In the genomic region with DNA sequence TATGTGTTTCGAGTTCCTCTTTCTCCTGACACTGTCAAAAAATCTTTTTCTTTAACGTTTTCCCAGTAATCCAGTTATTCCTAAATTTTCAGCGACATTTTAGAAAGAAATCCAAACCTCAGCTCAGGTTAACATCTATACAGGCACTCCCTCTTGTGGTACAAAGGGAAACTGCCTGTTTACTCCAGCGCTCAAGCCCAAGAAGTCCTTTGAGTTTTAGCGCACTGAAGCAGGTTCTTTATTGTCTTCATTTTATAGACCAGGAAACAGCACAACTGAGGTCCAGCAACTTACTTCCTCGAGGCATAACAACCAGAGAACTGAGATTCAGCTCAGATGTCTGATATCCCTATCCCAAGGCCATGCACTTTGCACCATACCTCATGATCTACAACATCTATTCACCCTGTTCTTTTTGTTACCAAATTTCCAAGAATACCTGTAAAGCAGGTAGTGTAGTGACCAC, we compare ENCODE assay signal across 8 cellular contexts.
DNase-seq lines count a peak whose midpoint lies in the region; ATAC-seq and TF ChIP-seq lines count a peak whose summit lies in the region.

No MANE protein-coding gene starts in this region.

- H3K4me3 ChIP-seq in DOHH2 (ENCODE audit: low read length) (no peak overlapping the region), epithelial cell of esophagus (ENCODE audit: low read length) (no peak overlapping the region), thyroid gland (replicated peaks in 1 of 3) (no peak overlapping the region)

- TF ChIP-seq CTCF in DOHH2 (IDR thresholded peaks at IDR 0.05; ENCODE audit: low read depth, low read length, poor library complexity, severe bottlenecking), result peak; percentile 99
- peak; percentile 97 for TF ChIP-seq CTCF in epithelial cell of esophagus (IDR thresholded peaks at IDR 0.05; ENCODE audit: insufficient read depth, low read depth, low read length, missing control alignments)
- peak; percentile 90 for TF ChIP-seq CTCF in mesothelial cell of epicardium (IDR thresholded peaks at IDR 0.05; ENCODE audit: unreplicated experiment)
- peak; percentile 32 to 88 (median 86) for TF ChIP-seq CTCF in thyroid gland (IDR thresholded peaks at IDR 0.05)

- H3K4me3 Mint-ChIP-seq in mesothelial cell of epicardium, result no peak overlapping the region
- H3K4me3 Mint-ChIP-seq in activated T-helper 2 cell treated with anti-CD3 and anti-CD28 coated beads, Interferon-gamma antibody, Interleukin-2, Interleukin-4, amounts not matched to agents 10 μg/mL and 5 μg/mL and 100 μg/mL, durations not matched to agents 14 hours and 24 hours and 36 hours (ENCODE audit: low read depth), result no peak overlapping the region

- H3K27me3 Mint-ChIP-seq in mesothelial cell of epicardium (ENCODE audit: low read depth), result peaks cover 2% of the 10 kb centered on the region
- no peaks in the 10 kb centered on the region for H3K27me3 Mint-ChIP-seq in activated T-helper 2 cell treated with anti-CD3 and anti-CD28 coated beads, Interferon-gamma antibody, Interleukin-2, Interleukin-4, amounts not matched to agents 10 μg/mL and 5 μg/mL and 100 μg/mL, durations not matched to agents 14 hours and 24 hours and 36 hours (ENCODE audit: low read depth)

- H3F3A ChIP-seq in DOHH2 (ENCODE audit: control insufficient read depth, insufficient read depth), result peaks cover 10% of the 10 kb centered on the region

- H3K4me2 ChIP-seq in DOHH2 (ENCODE audit: low read length), result peak overlapping the region; percentile 28; the same call in 1 of the 2 replicates

- H3K36me3 ChIP-seq in DOHH2 (ENCODE audit: control insufficient read depth, low read length) (peaks cover 27% of the 10 kb centered on the region), thyroid gland (no peaks in the 10 kb centered on the region)

- no peak for TF ChIP-seq POLR2A in thyroid gland (IDR thresholded peaks at IDR 0.05)

- peaks cover 3% of the 10 kb centered on the region for H3K9me3 Mint-ChIP-seq in mesothelial cell of epicardium
- peaks cover 3% of the 10 kb centered on the region for H3K9me3 Mint-ChIP-seq in activated T-helper 2 cell treated with anti-CD3 and anti-CD28 coated beads, Interferon-gamma antibody, Interleukin-2, Interleukin-4, amounts not matched to agents 10 μg/mL and 5 μg/mL and 100 μg/mL, durations not matched to agents 14 hours and 24 hours and 36 hours

- H3K27ac Mint-ChIP-seq in mesothelial cell of epicardium, result no peak overlapping the region
- no peak overlapping the region for H3K27ac Mint-ChIP-seq in activated T-helper 2 cell treated with anti-CD3 and anti-CD28 coated beads, Interferon-gamma antibody, Interleukin-2, Interleukin-4, amounts not matched to agents 10 μg/mL and 5 μg/mL and 100 μg/mL, durations not matched to agents 14 hours and 24 hours and 36 hours

- ATAC-seq in HG02943 (IDR thresholded peaks at IDR 0.05; ENCODE audit: low read depth, unreplicated experiment), result peak; percentile 53

- WGBS in thyroid gland, 2 donors, result 3 to 8% methylated on average over 6 of the region's 6 CpGs

- H3K27ac ChIP-seq in DOHH2 (ENCODE audit: low read depth, low read length) (no peak overlapping the region), thyroid gland (peak overlapping the region in 2 of 3 donors; percentile 0 to 78)

- H3K4me1 ChIP-seq in DOHH2 (ENCODE audit: control insufficient read depth, low read length), result peaks cover 14% of the 10 kb centered on the region
- H3K4me1 ChIP-seq in thyroid gland, result peaks cover 53 to 54% of the 10 kb centered on the region in 2 donors

- H3K79me2 ChIP-seq in DOHH2 (ENCODE audit: control insufficient read depth, low read length), result peaks cover 83% of the 10 kb centered on the region

- H4K20me1 ChIP-seq in DOHH2 (ENCODE audit: control insufficient read depth, insufficient read depth, low read depth, low read length), result peaks cover 22% of the 10 kb centered on the region

- H3K9me3 ChIP-seq in DOHH2 (ENCODE audit: control insufficient read depth, insufficient read depth, low read length), result no peaks in the 10 kb centered on the region
- H3K9me3 ChIP-seq in thyroid gland, result no peaks in the 10 kb centered on the region

- H3K4me1 Mint-ChIP-seq in mesothelial cell of epicardium, result peaks cover 9% of the 10 kb centered on the region
- peaks cover 33% of the 10 kb centered on the region for H3K4me1 Mint-ChIP-seq in activated T-helper 2 cell treated with anti-CD3 and anti-CD28 coated beads, Interferon-gamma antibody, Interleukin-2, Interleukin-4, amounts not matched to agents 10 μg/mL and 5 μg/mL and 100 μg/mL, durations not matched to agents 14 hours and 24 hours and 36 hours (ENCODE audit: low read depth)

- peaks cover 3% of the 10 kb centered on the region for H3K36me3 Mint-ChIP-seq in mesothelial cell of epicardium
- H3K36me3 Mint-ChIP-seq in activated T-helper 2 cell treated with anti-CD3 and anti-CD28 coated beads, Interferon-gamma antibody, Interleukin-2, Interleukin-4, amounts not matched to agents 10 μg/mL and 5 μg/mL and 100 μg/mL, durations not matched to agents 14 hours and 24 hours and 36 hours (ENCODE audit: low read depth), result peaks cover 15% of the 10 kb centered on the region

- DNase-seq in NCI-H226 (peak; percentile 10), epithelial cell of esophagus (ENCODE audit: low read depth) (peak; percentile 75), mesothelial cell of epicardium (ENCODE audit: low spot score in 2 of 2, unreplicated experiment in 2 of 2) (peak in 1 of 2 experiments; percentile 51), thyroid gland (peak; percentile 55 to 59)
- peak; percentile 41 to 64 for DNase-seq in activated CD4-positive, alpha-beta T cell treated with anti-CD3 and anti-CD28 coated beads for 4 hours
- DNase-seq in activated T-helper 2 cell treated with anti-CD3 and anti-CD28 coated beads, Interferon-gamma antibody, Interleukin-2, Interleukin-4, amounts not matched to agents 10 μg/mL and 5 μg/mL and 100 μg/mL, durations not matched to agents 14 hours and 24 hours and 36 hours (ENCODE audit: low spot score), result no peak

- H3K9me2 ChIP-seq in DOHH2 (replicated peaks; ENCODE audit: control insufficient read depth, low read length), result no peaks in the 10 kb centered on the region

- intact Hi-C loops in thyroid gland (cut with DNase I), result no loop called here
- intact Hi-C loops in activated T-helper 2 cell treated with anti-CD3 and anti-CD28 coated beads, Interferon-gamma antibody, Interleukin-2, Interleukin-4, amounts not matched to agents 10 μg/mL and 5 μg/mL and 100 μg/mL, durations not matched to agents 14 hours and 24 hours and 36 hours (cut with micrococcal nuclease), result loop anchor here (1.0 kb wide), 2 partner anchors 33 to 58 kb away; no protein-coding TSS in a partner anchor

- H3K27me3 ChIP-seq in DOHH2 (ENCODE audit: control insufficient read depth, low read length) (no peaks in the 10 kb centered on the region), thyroid gland (no peaks in the 10 kb centered on the region)
